ENCODE assay signal across 25 cellular contexts in genomic region chr1:32257227-32257508, GRCh38. TPM values are rescaled to one million over a fixed set of nuclear protein-coding genes. Genes with fewer than 3 reads are reported as not detected.
DNase-seq lines count a peak whose midpoint lies in the region; ATAC-seq and TF ChIP-seq lines count a peak whose summit lies in the region.
"Had no signal": no experiment of that assay in that cellular context is flagged by ENCODE, and none has a peak within 500 bp of the region (broad histone marks: within the 10 kb centered on the region; RNA-seq: fewer than 3 reads in every experiment).

No MANE protein-coding gene starts in this region.

- no peak overlapping the region for H3K27ac ChIP-seq in right atrium auricular region
- H3K27ac ChIP-seq: hepatocyte, neural progenitor cell, sigmoid colon, uterus, VCaP had no signal

- H3K4me1 ChIP-seq in Loucy (ENCODE audit: insufficient read depth, low read length, poor library complexity, severe bottlenecking), result peaks cover 34% of the 10 kb centered on the region
- peaks cover 0 to 3% of the 10 kb centered on the region in 2 donors for H3K4me1 ChIP-seq in right atrium auricular region
- H3K4me1 ChIP-seq: neural progenitor cell, uterus had no signal

- peaks cover 6% of the 10 kb centered on the region for H3K36me3 Mint-ChIP-seq in activated T-cell treated with anti-CD3 and anti-CD28 coated beads, Interleukin-2, amount 50 U/mL, for 4 hours (ENCODE audit: insufficient read depth)
- peaks cover 52% of the 10 kb centered on the region for H3K36me3 Mint-ChIP-seq in activated T-helper 2 cell treated with anti-CD3 and anti-CD28 coated beads, Interferon-gamma antibody, Interleukin-2, Interleukin-4, amounts not matched to agents 10 μg/mL and 5 μg/mL and 100 μg/mL, durations not matched to agents 14 hours and 24 hours and 36 hours (ENCODE audit: low read depth)
- no peaks in the 10 kb centered on the region for H3K36me3 Mint-ChIP-seq in natural killer cell
- H3K36me3 Mint-ChIP-seq: CD14-positive monocyte, neural progenitor cell had no signal

- peak overlapping the region; percentile 93 for H3K27ac Mint-ChIP-seq in activated T-helper 2 cell treated with anti-CD3 and anti-CD28 coated beads, Interferon-gamma antibody, Interleukin-2, Interleukin-4, amounts not matched to agents 10 μg/mL and 5 μg/mL and 100 μg/mL, durations not matched to agents 14 hours and 24 hours and 36 hours
- H3K27ac Mint-ChIP-seq in natural killer cell, result peak overlapping the region; percentile 93 to 96
- H3K27ac Mint-ChIP-seq: CD14-positive monocyte, neural progenitor cell had no signal

- peak overlapping the region; percentile 54 for H3K4me2 ChIP-seq in Loucy (ENCODE audit: low read depth, low read length, poor library complexity, severe bottlenecking)
- H3K4me2 ChIP-seq: hepatocyte, neural progenitor cell had no signal

- peaks cover 90% of the 10 kb centered on the region for H3K79me2 ChIP-seq in Loucy (ENCODE audit: insufficient read depth, low read length)
- H3K79me2 ChIP-seq: hepatocyte had no signal

- no peaks in the 10 kb centered on the region for H3K9me2 ChIP-seq in Loucy (replicated peaks; ENCODE audit: low read depth, low read length)

- H2AFZ ChIP-seq in Loucy (ENCODE audit: low read length), result no peak overlapping the region
- H2AFZ ChIP-seq: hepatocyte, neural progenitor cell had no signal

- H3K4me3 Mint-ChIP-seq in activated T-cell treated with anti-CD3 and anti-CD28 coated beads, Interleukin-2, amount 50 U/mL, for 4 hours, result peak overlapping the region; percentile 77
- peak overlapping the region; percentile 39 for H3K4me3 Mint-ChIP-seq in activated T-helper 2 cell treated with anti-CD3 and anti-CD28 coated beads, Interferon-gamma antibody, Interleukin-2, Interleukin-4, amounts not matched to agents 10 μg/mL and 5 μg/mL and 100 μg/mL, durations not matched to agents 14 hours and 24 hours and 36 hours (ENCODE audit: low read depth)
- peak overlapping the region; percentile 87 for H3K4me3 Mint-ChIP-seq in natural killer cell
- H3K4me3 Mint-ChIP-seq: CD14-positive monocyte, neural progenitor cell had no signal

- H3K4me1 Mint-ChIP-seq in activated T-cell treated with anti-CD3 and anti-CD28 coated beads, Interleukin-2, amount 50 U/mL, for 4 hours (ENCODE audit: low read depth), result peaks cover 49% of the 10 kb centered on the region
- H3K4me1 Mint-ChIP-seq in activated T-helper 2 cell treated with anti-CD3 and anti-CD28 coated beads, Interferon-gamma antibody, Interleukin-2, Interleukin-4, amounts not matched to agents 10 μg/mL and 5 μg/mL and 100 μg/mL, durations not matched to agents 14 hours and 24 hours and 36 hours (ENCODE audit: low read depth), result peaks cover 39% of the 10 kb centered on the region
- peaks cover 34 to 52% of the 10 kb centered on the region in 2 donors for H3K4me1 Mint-ChIP-seq in natural killer cell

- no peak for TF ChIP-seq CTCF in Loucy (conservative IDR thresholded peaks at IDR 0.05; ENCODE audit: low read length)
- no peak for TF ChIP-seq CTCF in natural killer cell (IDR thresholded peaks at IDR 0.05)
- no peak for TF ChIP-seq CTCF in right atrium auricular region (IDR thresholded peaks at IDR 0.05)

- no peaks in the 10 kb centered on the region for H3K9me3 ChIP-seq in Loucy (ENCODE audit: insufficient read depth, low read depth, low read length)
- no peaks in the 10 kb centered on the region for H3K9me3 ChIP-seq in right atrium auricular region
- H3K9me3 ChIP-seq: sigmoid colon, uterus had no signal

- intact Hi-C loops in activated T-helper 2 cell treated with anti-CD3 and anti-CD28 coated beads, Interferon-gamma antibody, Interleukin-2, Interleukin-4, amounts not matched to agents 10 μg/mL and 5 μg/mL and 100 μg/mL, durations not matched to agents 14 hours and 24 hours and 36 hours (cut with micrococcal nuclease), result no loop called here
- intact Hi-C loops in natural killer cell (cut with micrococcal nuclease), result no loop called here

- no peak for ATAC-seq in activated T-cell treated with anti-CD3 and anti-CD28 coated beads, Interleukin-2, amount 50 U/mL, for 4 hours
- ATAC-seq in natural killer cell, result no peak
- ATAC-seq: Panc1 had no signal

- no peaks in the 10 kb centered on the region for H3F3A ChIP-seq in Loucy (ENCODE audit: low read depth)

- H3K9me3 Mint-ChIP-seq in activated T-cell treated with anti-CD3 and anti-CD28 coated beads, Interleukin-2, amount 50 U/mL, for 4 hours, result no peaks in the 10 kb centered on the region
- H3K9me3 Mint-ChIP-seq in activated T-helper 2 cell treated with anti-CD3 and anti-CD28 coated beads, Interferon-gamma antibody, Interleukin-2, Interleukin-4, amounts not matched to agents 10 μg/mL and 5 μg/mL and 100 μg/mL, durations not matched to agents 14 hours and 24 hours and 36 hours, result no peaks in the 10 kb centered on the region
- no peaks in the 10 kb centered on the region for H3K9me3 Mint-ChIP-seq in natural killer cell
- H3K9me3 Mint-ChIP-seq: CD14-positive monocyte, neural progenitor cell had no signal

- H3K9ac ChIP-seq in Loucy (ENCODE audit: low read depth, low read length, poor library complexity, severe bottlenecking), result no peak overlapping the region
- H3K9ac ChIP-seq: neural progenitor cell had no signal

- H3K4me3 ChIP-seq in Loucy (ENCODE audit: low read length, poor library complexity, severe bottlenecking) (peak overlapping the region; percentile 45), right atrium auricular region (no peak overlapping the region)
- H3K4me3 ChIP-seq: hepatocyte, neural progenitor cell, sigmoid colon, uterus had no signal

- peaks cover 20% of the 10 kb centered on the region for H4K20me1 ChIP-seq in Loucy (ENCODE audit: insufficient read depth, low read length, poor library complexity, severe bottlenecking)

- H3K36me3 ChIP-seq in Loucy (ENCODE audit: insufficient read depth, low read length), result no peaks in the 10 kb centered on the region
- no peaks in the 10 kb centered on the region for H3K36me3 ChIP-seq in right atrium auricular region
- H3K36me3 ChIP-seq: neural progenitor cell, sigmoid colon, uterus had no signal

- no peaks in the 10 kb centered on the region for H3K27me3 Mint-ChIP-seq in activated T-cell treated with anti-CD3 and anti-CD28 coated beads, Interleukin-2, amount 50 U/mL, for 4 hours (ENCODE audit: low read depth)
- no peaks in the 10 kb centered on the region for H3K27me3 Mint-ChIP-seq in activated T-helper 2 cell treated with anti-CD3 and anti-CD28 coated beads, Interferon-gamma antibody, Interleukin-2, Interleukin-4, amounts not matched to agents 10 μg/mL and 5 μg/mL and 100 μg/mL, durations not matched to agents 14 hours and 24 hours and 36 hours (ENCODE audit: low read depth)
- no peaks in the 10 kb centered on the region for H3K27me3 Mint-ChIP-seq in natural killer cell (ENCODE audit: low read depth in 2 of 2)

- no peak for DNase-seq in activated T-cell treated with anti-CD3 and anti-CD28 coated beads, Interleukin-2, amount 50 U/mL, for 4 hours
- no peak for DNase-seq in activated T-cell treated with anti-CD3 and anti-CD28 coated beads, Interleukin-2, amount 50 U/mL, for 48 hours
- DNase-seq in activated T-helper 2 cell treated with anti-CD3 and anti-CD28 coated beads, Interferon-gamma antibody, Interleukin-2, Interleukin-4, amounts not matched to agents 10 μg/mL and 5 μg/mL and 100 μg/mL, durations not matched to agents 14 hours and 24 hours and 36 hours (ENCODE audit: low spot score), result no peak
- DNase-seq in natural killer cell (no peak), right atrium auricular region (ENCODE audit: low spot score) (no peak), NCI-H2227 treated with DMSO at 0.1 percent for 48 hours (lab: John Stamatoyannopoulos, UW) (no peak)
- no peak for DNase-seq in activated CD4-positive, CD25-positive, alpha-beta regulatory T cell (lab: John Stamatoyannopoulos, UW)
- DNase-seq: activated gamma-delta T cell, cerebellar nuclear complex, erythroblast, foreskin fibroblast, NCI-H1417, NCI-H510A, posterior cingulate gyrus, sigmoid colon, uterus had no signal

- H3K27me3 ChIP-seq in Loucy (ENCODE audit: insufficient read depth, low read length, poor library complexity, severe bottlenecking) (no peaks in the 10 kb centered on the region), right atrium auricular region (no peaks in the 10 kb centered on the region)
- H3K27me3 ChIP-seq: hepatocyte, neural progenitor cell, sigmoid colon, uterus had no signal

RNA-seq across cellular contexts. Expression of gene LCK, which starts 6.1 kb away (rescaled TPM):
- 100 to 1,000 TPM; 187 to 238 (median 237) TPM for total RNA-seq in activated T-cell treated with anti-CD3 and anti-CD28 coated beads, Interleukin-2, amount 50 U/mL, for 4 hours
- total RNA-seq in activated T-helper 2 cell treated with anti-CD3 and anti-CD28 coated beads, Interferon-gamma antibody, Interleukin-2, Interleukin-4, amounts not matched to agents 10 μg/mL and 5 μg/mL and 100 μg/mL, durations not matched to agents 14 hours and 24 hours and 36 hours, result 221 and 232 TPM in 2 replicates
- total RNA-seq in natural killer cell (100 to 1,000 TPM; 180 to 227 (median 215) TPM), right atrium auricular region (under 1 TPM; 0.74 to 0.98 TPM)
- total RNA-seq: MCF 10A, temporal lobe had no signal

RNA-seq across cellular contexts. Expression of gene FAM167B, which starts 10.1 kb away (rescaled TPM):
- under 1 TPM in 1 of 3 donors, not detected in 2; 0.25 TPM for total RNA-seq in activated T-cell treated with anti-CD3 and anti-CD28 coated beads, Interleukin-2, amount 50 U/mL, for 4 hours
- total RNA-seq in activated T-helper 2 cell treated with anti-CD3 and anti-CD28 coated beads, Interferon-gamma antibody, Interleukin-2, Interleukin-4, amounts not matched to agents 10 μg/mL and 5 μg/mL and 100 μg/mL, durations not matched to agents 14 hours and 24 hours and 36 hours, result 0.78 and 0.80 TPM in 2 replicates
- total RNA-seq in natural killer cell (1 to 10 TPM in 1 of 3 donors, under 1 TPM in 2; 0.54 to 1.3 (median 0.80) TPM), right atrium auricular region (1 to 10 TPM; 2.1 to 6.4 TPM)
- total RNA-seq: MCF 10A, mononuclear cell had no signal

RNA-seq across cellular contexts. Expression of gene HDAC1, which starts 34.7 kb away (rescaled TPM):
- total RNA-seq in activated T-cell treated with anti-CD3 and anti-CD28 coated beads, Interleukin-2, amount 50 U/mL, for 4 hours, result 100 to 1,000 TPM; 168 to 177 (median 173) TPM
- total RNA-seq in activated T-helper 2 cell treated with anti-CD3 and anti-CD28 coated beads, Interferon-gamma antibody, Interleukin-2, Interleukin-4, amounts not matched to agents 10 μg/mL and 5 μg/mL and 100 μg/mL, durations not matched to agents 14 hours and 24 hours and 36 hours, result 179 and 195 TPM in 2 replicates
- 100 to 1,000 TPM; 110 to 133 (median 125) TPM for total RNA-seq in natural killer cell
- total RNA-seq in right atrium auricular region, result 10 to 100 TPM; 21.8 to 28.0 TPM

RNA-seq across cellular contexts. Expression of gene EIF3I, which starts 35.0 kb away (rescaled TPM):
- 100 to 1,000 TPM; 404 to 436 (median 434) TPM for total RNA-seq in activated T-cell treated with anti-CD3 and anti-CD28 coated beads, Interleukin-2, amount 50 U/mL, for 4 hours
- total RNA-seq in activated T-helper 2 cell treated with anti-CD3 and anti-CD28 coated beads, Interferon-gamma antibody, Interleukin-2, Interleukin-4, amounts not matched to agents 10 μg/mL and 5 μg/mL and 100 μg/mL, durations not matched to agents 14 hours and 24 hours and 36 hours, result 287 and 293 TPM in 2 replicates
- total RNA-seq in natural killer cell, result 100 to 1,000 TPM; 107 to 126 (median 110) TPM
- 100 to 1,000 TPM; 123 to 131 TPM for total RNA-seq in right atrium auricular region

RNA-seq across cellular contexts. Expression of gene TMEM234, which starts 35.0 kb away (rescaled TPM):
- 1 to 10 TPM; 8.0 to 9.2 (median 8.2) TPM for total RNA-seq in activated T-cell treated with anti-CD3 and anti-CD28 coated beads, Interleukin-2, amount 50 U/mL, for 4 hours
- total RNA-seq in activated T-helper 2 cell treated with anti-CD3 and anti-CD28 coated beads, Interferon-gamma antibody, Interleukin-2, Interleukin-4, amounts not matched to agents 10 μg/mL and 5 μg/mL and 100 μg/mL, durations not matched to agents 14 hours and 24 hours and 36 hours, result 10.7 and 12.1 TPM in 2 replicates
- total RNA-seq in natural killer cell (10 to 100 TPM; 22.2 to 27.1 (median 24.7) TPM), right atrium auricular region (1 to 10 TPM; 8.1 to 8.9 TPM)

Comparison
In these comparisons a context has a peak if more than half of its experiments do, and no peak if none do; other contexts are left out.
1. RNA of gene LCK, which starts 6.1 kb away (total RNA-seq): 187 to 238 TPM in activated T-cell treated with anti-CD3 and anti-CD28 coated beads, Interleukin-2, amount 50 U/mL, for 4 hours, 221 to 232 TPM in activated T-helper 2 cell treated with anti-CD3 and anti-CD28 coated beads, Interferon-gamma antibody, Interleukin-2, Interleukin-4, amounts not matched to agents 10 μg/mL and 5 μg/mL and 100 μg/mL, durations not matched to agents 14 hours and 24 hours and 36 hours and 180 to 227 TPM in natural killer cell; 0.74 to 0.98 TPM in right atrium auricular region; every median in the first group is over 10 times any median in the second.
2. Peak in every context shown above with its lines, with median percentiles within 50 percentile points of each other: H3K4me3 Mint-ChIP-seq.